Comparison of ENCODE assay signal across 9 cellular contexts in genomic region chrX:116204947-116205346, GRCh38. TPM values are rescaled to one million over a fixed set of nuclear protein-coding genes. Genes with fewer than 3 reads are reported as not detected.
DNase-seq lines count a peak whose midpoint lies in the region; ATAC-seq and TF ChIP-seq lines count a peak whose summit lies in the region.
"Had no signal": no experiment of that assay in that cellular context is flagged by ENCODE, and none has a peak within 500 bp of the region (broad histone marks: within the 10 kb centered on the region; RNA-seq: fewer than 3 reads in every experiment).

No MANE protein-coding gene starts in this region.

- TF ChIP-seq CTCF in PC-9 (conservative IDR thresholded peaks at IDR 0.05) (peak; percentile 97), type B pancreatic cell (conservative IDR thresholded peaks at IDR 0.05) (peak; percentile 90)

- no peaks in the 10 kb centered on the region for H3K9me2 ChIP-seq in PC-9 (ENCODE audit: insufficient read depth)

- peak; percentile 50 for ATAC-seq in GM21717 (IDR thresholded peaks at IDR 0.05; ENCODE audit: unreplicated experiment)
- ATAC-seq in GM21619 (IDR thresholded peaks at IDR 0.05; ENCODE audit: unreplicated experiment), result no peak

- peaks cover 5% of the 10 kb centered on the region; the same call in 1 of the 2 replicates for H3K9me3 ChIP-seq in PC-9 (ENCODE audit: insufficient read depth, low read depth)

- no peaks in the 10 kb centered on the region for H4K20me1 ChIP-seq in PC-9 (ENCODE audit: insufficient read depth)

- no peaks in the 10 kb centered on the region for H3K27me3 Mint-ChIP-seq in type B pancreatic cell
- H3K27me3 Mint-ChIP-seq in activated naive CD8-positive, alpha-beta T cell treated with anti-CD3 and anti-CD28 coated beads for 36 hours, result peaks cover 3% of the 10 kb centered on the region

- H3K4me1 Mint-ChIP-seq in type B pancreatic cell (ENCODE audit: unreplicated experiment), result no peaks in the 10 kb centered on the region
- H3K4me1 Mint-ChIP-seq in activated naive CD8-positive, alpha-beta T cell treated with anti-CD3 and anti-CD28 coated beads for 36 hours, result no peaks in the 10 kb centered on the region

- H3K9me3 Mint-ChIP-seq in type B pancreatic cell, result no peaks in the 10 kb centered on the region
- no peaks in the 10 kb centered on the region for H3K9me3 Mint-ChIP-seq in activated naive CD8-positive, alpha-beta T cell treated with anti-CD3 and anti-CD28 coated beads for 36 hours

- no peaks in the 10 kb centered on the region for H3K4me1 ChIP-seq in PC-9 (replicated peaks; ENCODE audit: insufficient read depth)

- H3K36me3 Mint-ChIP-seq in type B pancreatic cell, result no peaks in the 10 kb centered on the region
- no peaks in the 10 kb centered on the region for H3K36me3 Mint-ChIP-seq in activated naive CD8-positive, alpha-beta T cell treated with anti-CD3 and anti-CD28 coated beads for 36 hours

- H3K27ac ChIP-seq in PC-9, result no peak overlapping the region
- H3K27ac ChIP-seq: HL-60 had no signal

- DNase-seq in AML-193 (lab: John Stamatoyannopoulos, UW) (peak; percentile 0 to 1), PC-9 (no peak), glomerular visceral epithelial cell (ENCODE audit: extremely low spot score) (peak; percentile 7), type B pancreatic cell (ENCODE audit: extremely low spot score, unreplicated experiment) (no peak)
- DNase-seq in activated naive CD8-positive, alpha-beta T cell treated with anti-CD3 and anti-CD28 coated beads for 36 hours, result no peak
- no peak for DNase-seq in activated CD4-positive, alpha-beta T cell treated with anti-CD3 and anti-CD28 coated beads, Interleukin-2, amount 50 U/mL, for 48 hours

- H2AFZ ChIP-seq in PC-9, result no peak overlapping the region

- H3K4me3 ChIP-seq in PC-9, result no peak overlapping the region

- no peaks in the 10 kb centered on the region for H3K79me2 ChIP-seq in PC-9 (ENCODE audit: low read depth)

- H3K36me3 ChIP-seq in PC-9 (ENCODE audit: low read depth), result no peaks in the 10 kb centered on the region

- POLR2A ChIA-PET in PC-9 (lab: Charles Lee; ENCODE audit: unreplicated experiment), result no interaction called here

- CTCF ChIA-PET in PC-9 (lab: Charles Lee), result no interaction called here

- BruUV-seq in PC-9 (replicated peaks; lab: Mats Ljungman, UMichigan), result no TSS peak

- no peak overlapping the region for H3K4me2 ChIP-seq in PC-9

- H3K27me3 ChIP-seq in PC-9 (ENCODE audit: insufficient read depth, low read depth), result no peaks in the 10 kb centered on the region

- intact Hi-C loops in PC-9 (cut with micrococcal nuclease; ENCODE audit: unreplicated experiment), result loop anchor here (1.0 to 5.0 kb wide), 4 partner anchors 68 to 757 kb away; no protein-coding TSS in a partner anchor

- H3F3A ChIP-seq in PC-9 (ENCODE audit: insufficient read depth, low read depth), result no peaks in the 10 kb centered on the region

- no peak overlapping the region for H3K4me3 Mint-ChIP-seq in type B pancreatic cell
- H3K4me3 Mint-ChIP-seq in activated naive CD8-positive, alpha-beta T cell treated with anti-CD3 and anti-CD28 coated beads for 36 hours, result no peak overlapping the region

- no peak overlapping the region for H3K27ac Mint-ChIP-seq in type B pancreatic cell
- H3K27ac Mint-ChIP-seq in activated naive CD8-positive, alpha-beta T cell treated with anti-CD3 and anti-CD28 coated beads for 36 hours, result no peak overlapping the region

RNA-seq across cellular contexts. Expression of gene AGTR2, which starts 34.4 kb away (rescaled TPM):
- total RNA-seq in PC-9 (2021) (not detected in 2 replicates), type B pancreatic cell (ENCODE audit: low replicate concordance) (0.19 and 0.51 TPM in 2 replicates)
- not detected for total RNA-seq in activated naive CD8-positive, alpha-beta T cell treated with anti-CD3 and anti-CD28 coated beads for 36 hours

Comparison
In these comparisons a context has a peak if more than half of its experiments do, and no peak if none do; other contexts are left out.
1. DNase-seq: peak in AML-193 (2 of 2) and glomerular visceral epithelial cell (single experiment); none in PC-9 (0 of 2), type B pancreatic cell (single experiment), activated naive CD8-positive, alpha-beta T cell treated with anti-CD3 and anti-CD28 coated beads for 36 hours (single experiment) and activated CD4-positive, alpha-beta T cell treated with anti-CD3 and anti-CD28 coated beads, Interleukin-2, amount 50 U/mL, for 48 hours (0 of 2).